ENCODE assay signal across 20 cellular contexts in the genomic region with DNA sequence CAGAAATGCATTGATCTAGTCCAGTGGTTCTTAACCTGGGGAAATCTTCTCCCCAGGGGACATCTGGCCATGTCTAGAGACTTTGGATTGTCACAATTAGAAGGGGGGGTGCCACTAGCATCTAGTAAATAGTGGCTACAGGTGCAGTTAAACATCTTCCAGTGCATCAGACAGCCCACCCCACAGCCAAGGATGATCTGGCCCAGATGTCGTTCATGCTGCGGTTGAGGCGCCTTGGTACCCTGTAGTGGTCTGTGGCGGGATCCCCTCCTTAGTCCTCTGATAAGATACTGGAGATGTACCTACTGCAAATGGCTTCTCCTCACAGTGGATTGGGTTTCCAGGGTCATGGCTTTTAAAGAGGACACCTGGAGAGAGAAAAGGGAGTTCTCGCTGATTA.
DNase-seq lines count a peak whose midpoint lies in the region; ATAC-seq and TF ChIP-seq lines count a peak whose summit lies in the region.
"Had no signal": no experiment of that assay in that cellular context is flagged by ENCODE, and none has a peak within 500 bp of the region (broad histone marks: within the 10 kb centered on the region; RNA-seq: fewer than 3 reads in every experiment).

No MANE protein-coding gene starts in this region.

- TF ChIP-seq CTCF in CD8-positive, alpha-beta T cell (IDR thresholded peaks at IDR 0.05): no peak

- H3K4me2 ChIP-seq in trophoblast cell (ENCODE audit: low read length): no peak overlapping the region

- no peaks in the 10 kb centered on the region for H3K79me1 ChIP-seq in trophoblast cell (ENCODE audit: low read length)

- peak overlapping the region; percentile 84 for H3K4ac ChIP-seq in trophoblast cell (ENCODE audit: low read depth, low read length)

- H4K91ac ChIP-seq in trophoblast cell (ENCODE audit: low read depth, low read length): no peak overlapping the region

- CTCF ChIA-PET in activated naive CD4-positive, alpha-beta T cell treated with anti-CD3 and anti-CD28 coated beads for 36 hours (lab: Charles Lee): interaction anchor here (0.6 kb wide), 1 partner anchor 71 kb away, joined by 3 read pairs; no protein-coding TSS in a partner anchor
- CTCF ChIA-PET in CD8-positive, alpha-beta T cell (lab: Charles Lee): no interaction called here

- ATAC-seq in CD8-positive, alpha-beta T cell: no peak
- ATAC-seq in effector memory CD8-positive, alpha-beta T cell (replicated peaks): no peak
- ATAC-seq: GM12878 had no signal

- no peak overlapping the region for H2AFZ ChIP-seq in trophoblast cell (ENCODE audit: insufficient read depth, low read length, poor library complexity)

- no peaks in the 10 kb centered on the region for H3K27me3 Mint-ChIP-seq in activated naive CD4-positive, alpha-beta T cell treated with anti-CD3 and anti-CD28 coated beads, Interleukin-2, amount 50 U/mL, for 24 hours
- H3K27me3 Mint-ChIP-seq in activated naive CD4-positive, alpha-beta T cell treated with anti-CD3 and anti-CD28 coated beads for 36 hours (ENCODE audit: low read depth): no peaks in the 10 kb centered on the region
- H3K27me3 Mint-ChIP-seq in CD8-positive, alpha-beta T cell (ENCODE audit: low read depth): no peaks in the 10 kb centered on the region
- no peaks in the 10 kb centered on the region for H3K27me3 Mint-ChIP-seq in effector memory CD8-positive, alpha-beta T cell
- H3K27me3 Mint-ChIP-seq: CD4-positive, CD25-positive, alpha-beta regulatory T cell; IgD-negative memory B cell had no signal

- H2AK5ac ChIP-seq in trophoblast cell (ENCODE audit: low read length): no peak overlapping the region

- H3K4me3 Mint-ChIP-seq in activated naive CD4-positive, alpha-beta T cell treated with anti-CD3 and anti-CD28 coated beads, Interleukin-2, amount 50 U/mL, for 24 hours: no peak overlapping the region
- no peak overlapping the region for H3K4me3 Mint-ChIP-seq in activated naive CD4-positive, alpha-beta T cell treated with anti-CD3 and anti-CD28 coated beads for 36 hours
- H3K4me3 Mint-ChIP-seq in CD8-positive, alpha-beta T cell: no peak overlapping the region
- H3K4me3 Mint-ChIP-seq in effector memory CD8-positive, alpha-beta T cell: peak overlapping the region in 1 of 2 donors; percentile 39
- H3K4me3 Mint-ChIP-seq: HFFc6 had no signal

- no peak for DNase-seq in activated naive CD4-positive, alpha-beta T cell treated with anti-CD3 and anti-CD28 coated beads for 36 hours
- DNase-seq in CD8-positive, alpha-beta T cell: no peak
- no peak for DNase-seq in effector memory CD8-positive, alpha-beta T cell
- DNase-seq in trophoblast cell (no peak), NCI-H774 (lab: John Stamatoyannopoulos, UW) (no peak), NCI-H748 (lab: John Stamatoyannopoulos, UW; ENCODE audit: unreplicated experiment) (no peak)
- no peak for DNase-seq in effector CD8-positive, alpha-beta T cell (lab: John Stamatoyannopoulos, UW)
- DNase-seq: CD4-positive, CD25-positive, alpha-beta regulatory T cell; DND-41; H7; HFFc6; NCI-H1105; NCI-H146; NCI-H2029 treated with DMSO at 0.1 percent for 48 hours; NCI-H226; NCI-H510A treated with DMSO at 0.1 percent for 48 hours; OCI-M1 had no signal

- H4K12ac ChIP-seq in trophoblast cell (ENCODE audit: low read depth, low read length): no peak overlapping the region

- H3K9me3 ChIP-seq in CD8-positive, alpha-beta T cell (ENCODE audit: low read length): no peaks in the 10 kb centered on the region
- H3K9me3 ChIP-seq in trophoblast cell (ENCODE audit: insufficient read depth, low read depth, low read length): no peaks in the 10 kb centered on the region

- H3K27ac ChIP-seq in CD8-positive, alpha-beta T cell (ENCODE audit: low read depth, low read length): no peak overlapping the region
- no peak overlapping the region for H3K27ac ChIP-seq in trophoblast cell (ENCODE audit: low read depth, low read length)

- POLR2A ChIA-PET in CD8-positive, alpha-beta T cell (lab: Charles Lee): no interaction called here

- no peak overlapping the region for H2BK12ac ChIP-seq in trophoblast cell (ENCODE audit: low read length)

- peaks cover 3% of the 10 kb centered on the region for H3K36me3 Mint-ChIP-seq in activated naive CD4-positive, alpha-beta T cell treated with anti-CD3 and anti-CD28 coated beads, Interleukin-2, amount 50 U/mL, for 24 hours
- H3K36me3 Mint-ChIP-seq in activated naive CD4-positive, alpha-beta T cell treated with anti-CD3 and anti-CD28 coated beads for 36 hours (ENCODE audit: low read depth): peaks cover 16% of the 10 kb centered on the region
- H3K36me3 Mint-ChIP-seq in CD8-positive, alpha-beta T cell: peaks cover 61% of the 10 kb centered on the region
- H3K36me3 Mint-ChIP-seq in effector memory CD8-positive, alpha-beta T cell (ENCODE audit: insufficient read depth): peaks cover 63% of the 10 kb centered on the region

- intact Hi-C loops in activated naive CD4-positive, alpha-beta T cell treated with anti-CD3 and anti-CD28 coated beads for 36 hours (cut with micrococcal nuclease): no loop called here
- intact Hi-C loops in CD8-positive, alpha-beta T cell (cut with DNase I, micrococcal nuclease): loop anchor here in 1 of 2 experiments (5.0 kb wide), 2 partner anchors 38 to 103 kb away; no protein-coding TSS in a partner anchor

- H3K18ac ChIP-seq in trophoblast cell (ENCODE audit: low read length): no peak overlapping the region

- peak overlapping the region; percentile 77 for H3K27ac Mint-ChIP-seq in activated naive CD4-positive, alpha-beta T cell treated with anti-CD3 and anti-CD28 coated beads, Interleukin-2, amount 50 U/mL, for 24 hours
- H3K27ac Mint-ChIP-seq in activated naive CD4-positive, alpha-beta T cell treated with anti-CD3 and anti-CD28 coated beads for 36 hours: no peak overlapping the region
- peak overlapping the region; percentile 3 for H3K27ac Mint-ChIP-seq in CD8-positive, alpha-beta T cell
- H3K27ac Mint-ChIP-seq in effector memory CD8-positive, alpha-beta T cell: peak overlapping the region; percentile 49 to 77
- H3K27ac Mint-ChIP-seq: HFFc6 had no signal

- WGBS in trophoblast cell (ENCODE audit: extremely low coverage, insufficient coverage, insufficient read length): no CpG with 5 or more reads among the region's 5 CpGs

- no peaks in the 10 kb centered on the region for H3K27me3 ChIP-seq in CD8-positive, alpha-beta T cell (ENCODE audit: insufficient read depth, low read length)
- H3K27me3 ChIP-seq in trophoblast cell (ENCODE audit: insufficient read depth, low read length): no peaks in the 10 kb centered on the region

- no peak overlapping the region for H3K14ac ChIP-seq in trophoblast cell (ENCODE audit: low read length)

- H2BK120ac ChIP-seq in trophoblast cell (ENCODE audit: insufficient read depth, low read length, poor library complexity): no peak overlapping the region

- H3K4me1 Mint-ChIP-seq in activated naive CD4-positive, alpha-beta T cell treated with anti-CD3 and anti-CD28 coated beads, Interleukin-2, amount 50 U/mL, for 24 hours: peaks cover 62% of the 10 kb centered on the region
- H3K4me1 Mint-ChIP-seq in activated naive CD4-positive, alpha-beta T cell treated with anti-CD3 and anti-CD28 coated beads for 36 hours (ENCODE audit: low read depth): peaks cover 51% of the 10 kb centered on the region
- H3K4me1 Mint-ChIP-seq in CD8-positive, alpha-beta T cell (ENCODE audit: low read depth): peaks cover 63% of the 10 kb centered on the region
- H3K4me1 Mint-ChIP-seq in effector memory CD8-positive, alpha-beta T cell (ENCODE audit: low read depth in 2 of 2): peaks cover 41 to 48% of the 10 kb centered on the region in 2 donors

- H3K36me3 ChIP-seq in CD8-positive, alpha-beta T cell (ENCODE audit: insufficient read depth, low read length): peaks cover 7% of the 10 kb centered on the region
- peaks cover 2 to 3% of the 10 kb centered on the region in 2 experiments for H3K36me3 ChIP-seq in trophoblast cell (ENCODE audit: control insufficient read depth in 1 of 2, insufficient read depth in 2 of 2, low read length in 2 of 2)

- H3K9me3 Mint-ChIP-seq in activated naive CD4-positive, alpha-beta T cell treated with anti-CD3 and anti-CD28 coated beads, Interleukin-2, amount 50 U/mL, for 24 hours: no peaks in the 10 kb centered on the region
- no peaks in the 10 kb centered on the region for H3K9me3 Mint-ChIP-seq in activated naive CD4-positive, alpha-beta T cell treated with anti-CD3 and anti-CD28 coated beads for 36 hours
- H3K9me3 Mint-ChIP-seq in CD8-positive, alpha-beta T cell: no peaks in the 10 kb centered on the region
- no peaks in the 10 kb centered on the region for H3K9me3 Mint-ChIP-seq in effector memory CD8-positive, alpha-beta T cell
- H3K9me3 Mint-ChIP-seq: CD4-positive, CD25-positive, alpha-beta regulatory T cell; HFFc6; IgD-negative memory B cell had no signal

- no peak overlapping the region for H2BK5ac ChIP-seq in trophoblast cell (ENCODE audit: low read depth, low read length, poor library complexity)

- H3K4me1 ChIP-seq in CD8-positive, alpha-beta T cell (ENCODE audit: insufficient read depth, low read length): peaks cover 24% of the 10 kb centered on the region
- peaks cover 2 to 8% of the 10 kb centered on the region in 2 experiments for H3K4me1 ChIP-seq in trophoblast cell (ENCODE audit: control insufficient read depth in 1 of 2, insufficient read depth in 2 of 2, low read length in 2 of 2)

- H3K9ac ChIP-seq in trophoblast cell (ENCODE audit: low read length): no peak overlapping the region

- H3K79me2 ChIP-seq in trophoblast cell (ENCODE audit: control insufficient read depth, insufficient read depth, low read length, poor library complexity): peaks cover 8% of the 10 kb centered on the region

- H3K4me3 ChIP-seq in CD8-positive, alpha-beta T cell (ENCODE audit: low read depth, low read length): no peak overlapping the region
- H3K4me3 ChIP-seq in trophoblast cell (ENCODE audit: low read depth, low read length): no peak overlapping the region
- H3K4me3 ChIP-seq: GM12878 had no signal

- no peak overlapping the region for H4K8ac ChIP-seq in trophoblast cell (ENCODE audit: low read depth, low read length)

- H3K23ac ChIP-seq in trophoblast cell (ENCODE audit: low read length): no peak overlapping the region
